ENCODE assay signal across 9 cellular contexts in genomic region chr10:98267069-98267893, GRCh38. TPM values are rescaled to one million over a fixed set of nuclear protein-coding genes. Genes with fewer than 3 reads are reported as not detected.
A peak's percentile ranks its signal among the peaks of the same experiment; 100 is the strongest.
DNase-seq lines count a peak whose midpoint lies in the region; ATAC-seq and TF ChIP-seq lines count a peak whose summit lies in the region.
"Had no signal": no experiment of that assay in that cellular context is flagged by ENCODE, and none has a peak within 500 bp of the region (broad histone marks: within the 10 kb centered on the region; RNA-seq: fewer than 3 reads in every experiment).

No MANE protein-coding gene starts in this region.

- peak overlapping the region; percentile 38 for H3K9ac ChIP-seq in HUES6 (ENCODE audit: low read length)

- H3K27me3 ChIP-seq in ACC112 (ENCODE audit: insufficient read depth, low read length), result no peaks in the 10 kb centered on the region
- H3K27me3 ChIP-seq in HUES6 (ENCODE audit: control insufficient read depth, insufficient read depth, low read length), result peaks cover 12% of the 10 kb centered on the region; the same call in 1 of the 2 replicates
- peaks cover 0 to 9% of the 10 kb centered on the region in 2 donors for H3K27me3 ChIP-seq in naive thymus-derived CD4-positive, alpha-beta T cell (ENCODE audit: control insufficient read depth in 2 of 2, insufficient read depth in 2 of 2, low read length in 2 of 2)

- no peak for TF ChIP-seq CTCF in coronary artery (IDR thresholded peaks at IDR 0.05)

- peak overlapping the region; percentile 29 to 80 (median 66) for H3K4me3 Mint-ChIP-seq in naive thymus-derived CD4-positive, alpha-beta T cell

- no peaks in the 10 kb centered on the region for H3K36me3 Mint-ChIP-seq in naive thymus-derived CD4-positive, alpha-beta T cell

- no peak overlapping the region for H2AFZ ChIP-seq in ACC112 (ENCODE audit: low read length, unreplicated experiment)

- H3K4me3 ChIP-seq in ACC112 (ENCODE audit: low read depth, low read length), result peak overlapping the region; percentile 20
- peak overlapping the region; percentile 49 for H3K4me3 ChIP-seq in HUES6 (ENCODE audit: low read depth, low read length)
- H3K4me3 ChIP-seq in coronary artery, result peak overlapping the region; percentile 72
- no peak overlapping the region for H3K4me3 ChIP-seq in naive thymus-derived CD4-positive, alpha-beta T cell (ENCODE audit: low read length)

- H3K4me1 ChIP-seq in ACC112 (ENCODE audit: control insufficient read depth, insufficient read depth, low read length, unreplicated experiment) (peaks cover 18% of the 10 kb centered on the region), HUES6 (ENCODE audit: control insufficient read depth, insufficient read depth, low read length) (peaks cover 45% of the 10 kb centered on the region)
- H3K4me1 ChIP-seq in naive thymus-derived CD4-positive, alpha-beta T cell (ENCODE audit: control insufficient read depth in 2 of 2, insufficient read depth in 2 of 2, low read length in 2 of 2), result no peaks in the 10 kb centered on the region

- ATAC-seq in naive thymus-derived CD4-positive, alpha-beta T cell, result no peak
- no peak for ATAC-seq in GM21528 (IDR thresholded peaks at IDR 0.05; ENCODE audit: low FRiP score, unreplicated experiment)
- no peak for ATAC-seq in GM21737 (IDR thresholded peaks at IDR 0.05; ENCODE audit: unreplicated experiment)

- peaks cover 42 to 55% (median 53%) of the 10 kb centered on the region in 5 donors for H3K27me3 Mint-ChIP-seq in naive thymus-derived CD4-positive, alpha-beta T cell

- H3K27ac Mint-ChIP-seq in naive thymus-derived CD4-positive, alpha-beta T cell, result no peak overlapping the region

- H3K9me3 ChIP-seq in HUES6 (ENCODE audit: control insufficient read depth, insufficient read depth, low read depth, low read length), result no peaks in the 10 kb centered on the region
- no peaks in the 10 kb centered on the region for H3K9me3 ChIP-seq in naive thymus-derived CD4-positive, alpha-beta T cell (ENCODE audit: control insufficient read depth in 2 of 3, low read length in 3 of 3)

- H3K4me1 Mint-ChIP-seq in naive thymus-derived CD4-positive, alpha-beta T cell, result peaks cover 0 to 17% (median 6%) of the 10 kb centered on the region in 7 donors

- DNase-seq in coronary artery (ENCODE audit: low spot score) (peak; percentile 65), pons (ENCODE audit: low spot score) (no peak), OCI-M2 (lab: John Stamatoyannopoulos, UW; ENCODE audit: unreplicated experiment) (no peak)
- no peak for DNase-seq in naive thymus-derived CD4-positive, alpha-beta T cell

- H3K9me3 Mint-ChIP-seq in naive thymus-derived CD4-positive, alpha-beta T cell, result no peaks in the 10 kb centered on the region

- CTCF ChIA-PET in naive thymus-derived CD4-positive, alpha-beta T cell (lab: Charles Lee), result no interaction called here

- H3K36me3 ChIP-seq in ACC112 (ENCODE audit: insufficient read depth, low read length), result no peaks in the 10 kb centered on the region
- H3K36me3 ChIP-seq in HUES6 (ENCODE audit: control insufficient read depth, insufficient read depth, low read length), result no peaks in the 10 kb centered on the region
- no peaks in the 10 kb centered on the region for H3K36me3 ChIP-seq in naive thymus-derived CD4-positive, alpha-beta T cell (ENCODE audit: control insufficient read depth in 2 of 3, insufficient read depth in 3 of 3, low read length in 3 of 3)

- POLR2A ChIA-PET in naive thymus-derived CD4-positive, alpha-beta T cell (lab: Charles Lee), result no interaction called here

- H3K27ac ChIP-seq in ACC112 (ENCODE audit: low read depth, low read length) (no peak overlapping the region), HUES6 (ENCODE audit: low read depth, low read length) (no peak overlapping the region), coronary artery (peak overlapping the region; percentile 89)
- no peak overlapping the region for H3K27ac ChIP-seq in naive thymus-derived CD4-positive, alpha-beta T cell (ENCODE audit: low read depth, low read length)

- no peaks in the 10 kb centered on the region for H3K79me2 ChIP-seq in ACC112 (ENCODE audit: control insufficient read depth, insufficient read depth, low read length, unreplicated experiment)

- intact Hi-C loops in naive thymus-derived CD4-positive, alpha-beta T cell (cut with micrococcal nuclease), result no loop called here

RNA-seq across cellular contexts. Expression of gene LOXL4, which starts 0.7 kb away (rescaled TPM):
- not detected for total RNA-seq in naive thymus-derived CD4-positive, alpha-beta T cell
- not detected for polyA plus RNA-seq in naive thymus-derived CD4-positive, alpha-beta T cell
- total RNA-seq: HT1080 had no signal

Comparison
In these comparisons a context has a peak if more than half of its experiments do, and no peak if none do; other contexts are left out.
1. H3K27ac ChIP-seq: peak in coronary artery (2 of 2); none in ACC112 (single experiment), HUES6 (single experiment) and naive thymus-derived CD4-positive, alpha-beta T cell (single experiment).